ENCODE assay signal across 7 cellular contexts in the genomic region with DNA sequence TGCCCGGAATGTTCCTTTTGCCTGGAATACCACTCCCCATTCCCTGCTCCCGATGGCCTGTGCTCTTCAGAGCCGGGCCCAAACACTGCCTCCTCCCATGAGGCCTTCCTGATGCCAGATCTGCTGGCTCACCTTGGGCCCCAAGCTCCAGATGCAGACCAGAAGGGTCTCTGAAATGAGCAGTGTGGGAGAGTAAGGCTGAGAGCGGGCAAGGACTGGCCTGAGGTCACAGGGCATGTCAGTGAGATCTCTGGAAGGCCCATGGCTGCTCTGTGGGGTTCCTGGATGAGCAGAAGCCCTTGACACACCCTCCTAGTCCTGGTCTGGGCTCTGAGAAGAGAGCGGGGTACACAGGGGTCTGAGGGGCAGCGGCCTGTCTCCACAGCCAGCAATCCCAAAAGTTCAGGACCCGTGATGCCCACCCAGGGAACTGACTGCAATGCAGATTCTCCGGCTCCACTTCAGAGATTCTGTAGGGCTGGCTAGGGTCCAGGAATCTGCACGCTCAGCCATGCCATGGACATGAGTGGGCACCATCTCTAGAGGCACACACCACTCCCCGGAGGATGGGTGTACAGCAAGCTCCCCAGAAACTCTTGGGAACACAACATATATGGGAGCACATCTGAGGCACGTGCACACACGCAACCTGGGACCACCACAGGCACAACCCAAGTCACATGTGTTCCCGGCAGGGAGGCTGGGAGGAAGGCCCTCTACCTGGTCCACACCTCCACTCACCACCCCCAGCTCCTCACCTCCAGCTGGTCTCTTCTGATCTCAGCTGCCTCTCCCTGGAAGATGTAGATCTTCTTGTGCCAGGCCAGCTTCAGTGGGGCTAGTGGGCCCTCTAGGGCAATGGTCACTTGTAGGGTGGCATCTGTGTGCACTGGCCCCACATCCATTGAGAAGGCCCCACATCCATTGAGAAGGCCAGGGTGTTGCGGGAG.
DNase-seq lines count a peak whose midpoint lies in the region; ATAC-seq, FAIRE-seq and TF ChIP-seq lines count a peak whose summit lies in the region.
"Not testable (repeated sequence)": the region's sequence is repeated elsewhere in the genome, so short reads cannot be mapped to it uniquely, and the experiment has no call there.

No MANE protein-coding gene starts in this region.

- not testable (repeated sequence) for TF ChIP-seq CTCF in RWPE2 (IDR thresholded peaks at IDR 0.05; ENCODE audit: poor library complexity, severe bottlenecking); colonic mucosa (IDR thresholded peaks at IDR 0.05); esophagus muscularis mucosa (IDR thresholded peaks at IDR 0.05); kidney (IDR thresholded peaks at IDR 0.05; ENCODE audit: borderline replicate concordance, extremely low read depth, insufficient read depth); ovary (IDR thresholded peaks at IDR 0.05); upper lobe of right lung (IDR thresholded peaks at IDR 0.05)

- ATAC-seq in RWPE2 (ENCODE audit: low read depth); upper lobe of right lung: not testable (repeated sequence)

- H3K9ac ChIP-seq in colonic mucosa (ENCODE audit: low read depth in 2 of 2, low read length in 2 of 2); kidney (ENCODE audit: low read length in 2 of 2): not testable (repeated sequence)

- H3K27me3 ChIP-seq in RWPE2 (ENCODE audit: insufficient read depth, poor library complexity, severe bottlenecking); colonic mucosa; esophagus muscularis mucosa; ovary; upper lobe of right lung: not testable (repeated sequence)

- H3K4me3 ChIP-seq in RWPE2 (ENCODE audit: severe bottlenecking); colonic mucosa; esophagus muscularis mucosa; kidney (ENCODE audit: low read length in 2 of 2); ovary; upper lobe of right lung: not testable (repeated sequence)

- not testable (repeated sequence) for TF ChIP-seq EP300 in esophagus muscularis mucosa (IDR thresholded peaks at IDR 0.05); ovary (IDR thresholded peaks at IDR 0.05)

- not testable (repeated sequence) for H3K27ac ChIP-seq in RWPE2 (ENCODE audit: poor library complexity, severe bottlenecking); colonic mucosa; esophagus muscularis mucosa (replicated peaks in 1 of 4); kidney (ENCODE audit: low read depth in 2 of 2, low read length in 2 of 2); ovary; upper lobe of right lung

- WGBS in esophagus muscularis mucosa: 93% methylated on average over 10 of the region's 14 CpGs
- 89 to 96% (median 93%) methylated on average over 14 of the region's 14 CpGs for WGBS in ovary, 3 donors

- not testable (repeated sequence) for H3K36me3 ChIP-seq in RWPE2 (ENCODE audit: low read depth); colonic mucosa; kidney (ENCODE audit: control insufficient read depth in 1 of 2, insufficient read depth in 2 of 2, low read length in 2 of 2); ovary; upper lobe of right lung
- H3K36me3 ChIP-seq in esophagus muscularis mucosa: peaks cover 0 to 11% (median 3%) of the 10 kb centered on the region in 4 donors

- H3K4me1 ChIP-seq in RWPE2 (ENCODE audit: insufficient read depth, poor library complexity, severe bottlenecking); colonic mucosa; esophagus muscularis mucosa; kidney (ENCODE audit: control insufficient read depth in 1 of 2, insufficient read depth in 1 of 2, low read depth in 1 of 2, low read length in 2 of 2); ovary (ENCODE audit: insufficient read depth); upper lobe of right lung: not testable (repeated sequence)

- DNase-seq in RWPE2 (ENCODE audit: low spot score) (peak; percentile 48), colonic mucosa (peak; percentile 14), esophagus muscularis mucosa (ENCODE audit: extremely low spot score) (peak; percentile 70), kidney (peak; percentile 39), ovary (peak in 3 of 5 donors; percentile 6 to 28 (median 10)), upper lobe of right lung (peak; percentile 39)
- DNase-seq in activated T-cell treated with anti-CD3 and anti-CD28 coated beads, Interleukin-2, amount 50 U/mL, for 1 hour: peak; percentile 2

- not testable (repeated sequence) for H3K9me3 ChIP-seq in RWPE2 (ENCODE audit: severe bottlenecking); colonic mucosa; esophagus muscularis mucosa; kidney (ENCODE audit: control insufficient read depth in 1 of 2, low read length in 2 of 2); ovary; upper lobe of right lung

- intact Hi-C loops in colonic mucosa (cut with DNase I); esophagus muscularis mucosa (cut with DNase I); kidney (cut with DNase I); ovary (cut with DNase I); upper lobe of right lung (cut with DNase I): not testable (repeated sequence)

- not testable (repeated sequence) for TF ChIP-seq POLR2A in esophagus muscularis mucosa (IDR thresholded peaks at IDR 0.05; ENCODE audit: low read depth); ovary (IDR thresholded peaks at IDR 0.05)

- not testable (repeated sequence) for FAIRE-seq in kidney (lab: Jason Lieb, UNC)

Comparison
In these comparisons a context has a peak if more than half of its experiments do, and no peak if none do; other contexts are left out.
1. DNase-seq: peak in every context shown above with its lines; median percentile 70 in esophagus muscularis mucosa; 48 in RWPE2; 39 in kidney; 39 in upper lobe of right lung; 14 in colonic mucosa; 10 in ovary; 2 in activated T-cell treated with anti-CD3 and anti-CD28 coated beads, Interleukin-2, amount 50 U/mL, for 1 hour.